In the genomic region with DNA sequence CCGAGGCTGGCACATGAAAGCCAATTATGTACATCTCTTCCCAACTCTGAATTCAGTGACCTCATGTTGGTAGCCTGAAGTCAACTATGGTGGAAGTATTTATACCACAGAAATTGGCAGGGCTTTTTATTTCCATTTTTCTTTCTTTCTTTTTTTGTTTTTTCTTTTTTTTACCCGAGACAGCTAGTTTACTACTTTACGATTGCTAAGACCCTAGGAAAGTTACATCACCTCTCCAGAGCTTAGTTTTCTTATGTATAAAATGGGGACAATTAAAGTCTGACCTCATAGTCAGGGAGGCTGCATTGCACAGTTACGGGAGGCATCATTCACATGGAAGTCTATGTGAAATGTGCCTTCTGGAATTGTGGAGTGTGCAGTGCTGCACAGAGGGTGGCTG, we compare ENCODE assay signal across 26 cellular contexts.
"Had no signal": no experiment of that assay in that cellular context is flagged by ENCODE, and none has a peak within 500 bp of the region (broad histone marks: within the 10 kb centered on the region; RNA-seq: fewer than 3 reads in every experiment).

No MANE protein-coding gene starts in this region.

- H3K27ac ChIP-seq: left lung, lower lobe of right lung, neural progenitor cell, ovary, prostate gland, tibial nerve, uterus had no signal

- ATAC-seq: left colon; left lung; lower lobe of right lung; naive thymus-derived CD8-positive, alpha-beta T cell; right cardiac atrium; stimulated activated memory B cell treated with anti-CD40 and anti-IgM and Interleukin-4, amounts not matched to agents 10 μg/mL and 1 μg/mL and 100 μg/mL, for 72 hours; stimulated activated naive CD8-positive, alpha-beta T cell treated with anti-CD3 and anti-CD28 coated beads, Interleukin-15, amount 100 ng/mL, for 72 hours had no signal

- H3K4me1 ChIP-seq: left lung, lower lobe of right lung, prostate gland, uterus had no signal

- DNase-seq: hypothalamus; immature natural killer cell; kidney; left colon; left lung; lower lobe of right lung; mammary epithelial cell; mesenchymal stem cell; naive thymus-derived CD8-positive, alpha-beta T cell; ovary; posterior cingulate gyrus; retina; right cardiac atrium; stimulated activated CD4-positive, alpha-beta T cell treated with anti-CD3 and anti-CD28 coated beads, Interleukin-1b, Interleukin-23, amount 100 ng/mL, for 48 hours; stimulated activated CD4-positive, alpha-beta T cell treated with anti-CD3 and anti-CD28 coated beads, Interleukin-2, amount 100 ng/mL, for 48 hours; stimulated activated CD4-positive, alpha-beta T cell treated with anti-CD3 and anti-CD28 coated beads, Interleukin-4, amount 100 ng/mL, for 4 hours; stimulated activated CD8-positive, alpha-beta memory T cell treated with anti-CD3 and anti-CD28 coated beads, Interleukin-4, amount 100 ng/mL, for 48 hours; stimulated activated naive CD4-positive, alpha-beta T cell treated with Interleukin-2 at 50 U/mL for 16 hours; stimulated activated naive CD8-positive, alpha-beta T cell treated with anti-CD3 and anti-CD28 coated beads, Interleukin-15, amount 100 ng/mL, for 72 hours; substantia nigra; uterus had no signal

- H3K4me3 ChIP-seq: left lung, lower lobe of right lung, neural progenitor cell, ovary, prostate gland, smooth muscle cell, tibial nerve, uterus had no signal

- H3K9me3 ChIP-seq: left lung, lower lobe of right lung, ovary, prostate gland, tibial nerve, uterus had no signal

- H3K27me3 ChIP-seq: neural progenitor cell, ovary, uterus had no signal

- H3K36me3 ChIP-seq: left lung, lower lobe of right lung, neural progenitor cell, ovary, prostate gland, tibial nerve, uterus had no signal
